Comparison of ENCODE assay signal across 21 cellular contexts in genomic region chr9:93326654-93327053, GRCh38.
"Had no signal": no experiment of that assay in that cellular context is flagged by ENCODE, and none has a peak within 500 bp of the region (broad histone marks: within the 10 kb centered on the region; RNA-seq: fewer than 3 reads in every experiment).

No MANE protein-coding gene starts in this region.

- DNase-seq: activated CD4-positive, alpha-beta memory T cell treated with anti-CD3 and anti-CD28 coated beads, Interleukin-2, amount 10 ng/mL, durations not matched to agents 7 days and 5 days; activated CD4-positive, alpha-beta T cell treated with anti-CD3 and anti-CD28 coated beads for 1 hour; activated CD4-positive, alpha-beta T cell treated with anti-CD3 and anti-CD28 coated beads for 4 hours; activated CD4-positive, alpha-beta T cell treated with anti-CD3 and anti-CD28 coated beads, Interleukin-2, amount 10 ng/mL, durations not matched to agents 7 days and 5 days; activated CD4-positive, alpha-beta T cell treated with anti-CD3 and anti-CD28 coated beads, Interleukin-2, amount 50 U/mL, for 4 hours; activated CD8-positive, alpha-beta memory T cell treated with anti-CD3 and anti-CD28 coated beads, Interleukin-2, amount 50 U/mL, for 48 hours; activated gamma-delta T cell; activated naive CD4-positive, alpha-beta T cell; activated naive CD4-positive, alpha-beta T cell treated with anti-CD3 and anti-CD28 coated beads, Interleukin-2, amount 10 ng/mL, durations not matched to agents 7 days and 5 days; activated naive CD8-positive, alpha-beta T cell treated with anti-CD3 and anti-CD28 coated beads, Interleukin-2, amount 10 ng/mL, durations not matched to agents 7 days and 5 days; activated T-cell treated with anti-CD3 and anti-CD28 coated beads for 4 hours; activated T-cell treated with anti-CD3 and anti-CD28 coated beads, Interleukin-2, amount 50 U/mL, for 24 hours; activated T-cell treated with anti-CD3 and anti-CD28 coated beads, Interleukin-2, amount 50 U/mL, for 72 hours; central memory CD4-positive, alpha-beta T cell; cerebellar nuclear complex; colonic mucosa; effector CD8-positive, alpha-beta T cell; gastrocnemius medialis; glutamatergic neuron; heart left ventricle; T-helper 2 cell had no signal
